Comparison of ENCODE assay signal across 7 cellular contexts in the genomic region with DNA sequence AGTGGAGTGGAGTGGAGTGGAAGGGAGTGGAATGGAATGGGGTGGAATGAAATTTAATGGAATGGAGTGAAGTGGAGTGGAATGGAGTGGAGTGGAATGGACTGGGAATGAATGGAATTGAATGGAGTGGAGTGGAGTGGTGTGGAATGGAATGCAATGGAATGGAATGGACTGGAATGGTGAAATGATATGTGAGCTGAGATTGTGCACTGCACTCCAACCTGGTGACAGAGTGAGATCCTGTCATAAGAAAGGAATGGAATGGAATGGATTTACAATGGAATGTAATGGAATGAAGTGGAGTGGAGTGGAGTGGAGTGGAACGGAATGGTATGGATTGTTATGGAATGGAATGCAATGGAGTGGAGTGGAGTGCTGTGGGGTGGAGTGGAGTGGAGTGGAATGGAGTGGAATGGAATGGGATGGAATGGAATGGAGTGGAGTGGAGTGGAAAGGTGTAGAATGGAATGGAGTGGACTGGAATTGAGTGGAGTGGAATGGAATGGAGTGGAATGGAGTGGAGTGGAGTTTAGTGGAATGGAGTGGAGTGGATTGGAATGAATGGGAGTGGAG.
DNase-seq lines count a peak whose midpoint lies in the region; ATAC-seq and TF ChIP-seq lines count a peak whose summit lies in the region.
"Not testable (repeated sequence)": the region's sequence is repeated elsewhere in the genome, so short reads cannot be mapped to it uniquely, and the experiment has no call there.

No MANE protein-coding gene starts in this region.

- H4K20me1 ChIP-seq in DND-41 (ENCODE audit: insufficient read depth, low read length) = not testable (repeated sequence)

- H3K27me3 ChIP-seq in DND-41 (ENCODE audit: insufficient read depth, low read length, poor library complexity); right cardiac atrium (ENCODE audit: control insufficient read depth, insufficient read depth); lung (ENCODE audit: control insufficient read depth, insufficient read depth): not testable (repeated sequence)

- intact Hi-C loops in right cardiac atrium (cut with DNase I); sciatic nerve (cut with DNase I): not testable (repeated sequence)

- H3K79me2 ChIP-seq in DND-41 (ENCODE audit: insufficient read depth, low read length) = not testable (repeated sequence)

- whole genome bisulfite sequencing in right cardiac atrium = 36% methylated on average over 1 of the region's 1 CpG
- 39 to 43% methylated on average over 1 of the region's 1 CpG for WGBS in lung, 2 donors

- TF ChIP-seq CTCF in DND-41 (IDR thresholded peaks at IDR 0.05; ENCODE audit: borderline replicate concordance, extremely low read depth, low read length, poor library complexity, severe bottlenecking); lung (IDR thresholded peaks at IDR 0.05; ENCODE audit: control extremely low read depth, extremely low read depth): not testable (repeated sequence)

- H3K9me3 ChIP-seq in DND-41 (ENCODE audit: insufficient read depth, low read length, severe bottlenecking) = peaks cover 41% of the 10 kb centered on the region
- peaks cover 12% of the 10 kb centered on the region for H3K9me3 ChIP-seq in right cardiac atrium (ENCODE audit: control insufficient read depth, low read length)
- H3K9me3 ChIP-seq in lung (ENCODE audit: control insufficient read depth in 2 of 2, insufficient read depth in 1 of 2, low read length in 1 of 2) = peaks cover 0 to 21% of the 10 kb centered on the region in 2 donors

- not testable (repeated sequence) for H3K9ac ChIP-seq in DND-41 (ENCODE audit: low read depth, low read length)

- not testable (repeated sequence) for H3K36me3 ChIP-seq in DND-41 (ENCODE audit: insufficient read depth, low read length); lung (ENCODE audit: control insufficient read depth in 2 of 2, insufficient read depth in 2 of 2, low read length in 2 of 2)

- H3K4me3 ChIP-seq in DND-41 (ENCODE audit: low read depth in 1 of 2, low read length in 2 of 2); right cardiac atrium (ENCODE audit: low read length); lung: not testable (repeated sequence)

- ATAC-seq in DND-41 (ENCODE audit: insufficient read depth, low read depth) (0 out of 3 replicates have a peak, but pooled peaks have one; percentile 17), HG02678 (IDR thresholded peaks at IDR 0.05; ENCODE audit: unreplicated experiment) (peak; percentile 46), SK-N-SH treated with all-trans-retinoic acid at 6 μM for 48 hours (peak; percentile 56; the same call in 2 of the 3 replicates), esophagus mucosa (peak; percentile 81), right cardiac atrium (peak; percentile 81 to 88), lung (ENCODE audit: insufficient read depth, low FRiP score) (peak; percentile 53), sciatic nerve (peak; percentile 86)

- H2AFZ ChIP-seq in DND-41 (ENCODE audit: low read depth, low read length) = not testable (repeated sequence)

- not testable (repeated sequence) for DNase-seq in DND-41; right cardiac atrium; lung (ENCODE audit: low spot score); sciatic nerve (ENCODE audit: low spot score)

- H3K4me2 ChIP-seq in DND-41 (ENCODE audit: insufficient read depth, low read length) = not testable (repeated sequence)

- not testable (repeated sequence) for H3K4me1 ChIP-seq in DND-41 (ENCODE audit: insufficient read depth, low read length); right cardiac atrium (ENCODE audit: control insufficient read depth, insufficient read depth, low read length); lung (ENCODE audit: control insufficient read depth in 2 of 2, insufficient read depth in 2 of 2, low read length in 2 of 2)

- H3K27ac ChIP-seq in DND-41 (ENCODE audit: low read length); right cardiac atrium (ENCODE audit: low read length); lung (ENCODE audit: low read depth in 1 of 2, low read length in 1 of 2): not testable (repeated sequence)

Comparison
In these comparisons a context has a peak if more than half of its experiments do, and no peak if none do; other contexts are left out.
1. ATAC-seq: peak in every context shown above with its lines; median percentile 86 in sciatic nerve; 84 in right cardiac atrium; 81 in esophagus mucosa; 56 in SK-N-SH treated with all-trans-retinoic acid at 6 μM for 48 hours; 53 in lung; 46 in HG02678; 17 in DND-41.